ENCODE assay signal across 8 cellular contexts in the genomic region with DNA sequence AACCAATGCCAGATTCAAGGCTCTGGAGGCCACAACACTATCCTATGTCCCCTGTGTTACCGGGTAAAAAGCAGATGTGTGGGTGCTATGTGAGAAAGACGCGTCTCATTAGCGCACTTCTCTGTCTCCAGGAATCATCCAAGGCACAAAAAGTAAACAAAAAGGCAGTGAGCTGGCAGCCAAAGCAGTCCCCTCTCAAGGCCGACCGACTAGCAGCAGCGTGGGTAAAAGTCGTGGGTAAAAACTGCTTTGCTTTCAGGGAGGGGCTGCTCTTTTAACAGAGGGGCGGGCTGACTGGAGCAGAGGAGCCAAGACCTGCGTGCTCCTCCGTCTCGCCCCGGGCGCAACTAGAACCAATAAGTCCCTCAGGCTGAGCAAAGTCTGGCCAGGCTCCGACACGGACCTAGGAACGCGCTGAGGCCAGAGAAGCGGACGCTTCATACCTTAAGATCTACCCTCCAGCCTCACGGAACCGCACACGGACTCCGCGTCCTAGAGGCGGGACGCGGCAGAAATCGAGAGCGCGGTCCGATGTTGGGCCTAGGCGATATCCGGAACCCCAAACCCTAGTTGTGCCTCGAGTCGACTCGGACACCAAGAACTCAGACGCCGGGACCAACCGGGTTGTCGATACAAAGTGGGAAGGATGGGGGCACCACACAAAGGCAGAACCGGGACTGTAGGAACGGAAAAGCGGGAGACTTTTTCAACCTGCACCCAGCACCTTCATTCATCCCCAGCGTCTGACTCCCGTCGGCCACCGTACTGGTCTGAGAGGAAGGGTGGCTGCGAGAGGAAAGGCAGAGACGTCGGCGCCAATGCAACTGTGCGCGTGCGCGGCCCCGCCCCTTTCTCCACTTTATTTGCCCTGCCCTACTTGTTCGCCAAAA. TPM values are rescaled to one million over a fixed set of nuclear protein-coding genes. Genes with fewer than 3 reads are reported as not detected.
DNase-seq lines count a peak whose midpoint lies in the region; ATAC-seq and TF ChIP-seq lines count a peak whose summit lies in the region.

TSS of gene INTS2 (minus strand) at position 772 of the 890 bp plus-strand sequence. CDS start 1,338 bp downstream, outside the sequence.

- TF ChIP-seq POLR2A in breast epithelium (IDR thresholded peaks at IDR 0.05) = peak; percentile 72

- peak; percentile 95 for DNase-seq in A172 (ENCODE audit: low spot score)
- peak; percentile 82 for DNase-seq in NCI-H2196 treated with DMSO at 0.1 percent for 48 hours (lab: John Stamatoyannopoulos, UW; ENCODE audit: unreplicated experiment)
- DNase-seq in breast epithelium (ENCODE audit: low spot score in 2 of 2) = peak; percentile 92 to 93
- DNase-seq in iPS-NIHi7 (ENCODE audit: extremely low spot score) = peak; percentile 98
- DNase-seq in smooth muscle cell (lab: John Stamatoyannopoulos, UW; ENCODE audit: unreplicated experiment) = peak; percentile 66

- peak within 1 kb of the TSS; percentile 82 for H3K9ac ChIP-seq in smooth muscle cell (ENCODE audit: low read depth)

- no peaks in the 10 kb centered on the region for H3K79me2 ChIP-seq in smooth muscle cell (ENCODE audit: low read depth)

- intact Hi-C loops in breast epithelium (cut with DNase I; ENCODE audit: low total_unique reads) = no loop called here

- H3K4me2 ChIP-seq in smooth muscle cell = peak within 1 kb of the TSS; percentile 85

- H3K4me1 ChIP-seq in breast epithelium (peaks cover 0 to 5% of the 10 kb centered on the region in 2 donors), smooth muscle cell (ENCODE audit: low read depth) (peaks cover 6% of the 10 kb centered on the region)

- H3K36me3 ChIP-seq in breast epithelium (no peaks in the 10 kb centered on the region), smooth muscle cell (ENCODE audit: low read depth) (peaks cover 5% of the 10 kb centered on the region)

- H3K27me3 ChIP-seq in breast epithelium = no peaks in the 10 kb centered on the region
- H3K27me3 ChIP-seq in smooth muscle cell (ENCODE audit: low read depth) = no peaks in the 10 kb centered on the region

- H4K20me1 ChIP-seq in smooth muscle cell (ENCODE audit: low read depth) = no peaks in the 10 kb centered on the region

- H3K4me3 ChIP-seq in breast epithelium (peak within 1 kb of the TSS; percentile 68 to 76 (median 69)), smooth muscle cell (peak within 1 kb of the TSS; percentile 75)

- H3K27ac ChIP-seq in VCaP = peak within 1 kb of the TSS; percentile 89
- H3K27ac ChIP-seq in breast epithelium = peak within 1 kb of the TSS; percentile 88 to 91
- peak within 1 kb of the TSS; percentile 78 for H3K27ac ChIP-seq in smooth muscle cell (ENCODE audit: low read depth)

- H3F3A ChIP-seq in smooth muscle cell (ENCODE audit: low read depth) = no peaks in the 10 kb centered on the region

- peak; percentile 62 for ATAC-seq in GM18870 (IDR thresholded peaks at IDR 0.05; ENCODE audit: unreplicated experiment)
- ATAC-seq in HG03135 (IDR thresholded peaks at IDR 0.05; ENCODE audit: unreplicated experiment) = peak; percentile 76

- TF ChIP-seq CTCF in VCaP (conservative IDR thresholded peaks at IDR 0.05) (no peak), breast epithelium (IDR thresholded peaks at IDR 0.05) (no peak), smooth muscle cell (IDR thresholded peaks at IDR 0.05; ENCODE audit: borderline replicate concordance, insufficient read depth, poor library complexity, severe bottlenecking) (no peak)

- under 1% methylated on average over 57 of the region's 58 CpGs for WGBS in smooth muscle cell (ENCODE audit: low lambda C conversion rate)

- peak within 1 kb of the TSS; percentile 90 for H2AFZ ChIP-seq in smooth muscle cell (ENCODE audit: low read depth)

- no peaks in the 10 kb centered on the region for H3K9me3 ChIP-seq in breast epithelium
- no peaks in the 10 kb centered on the region for H3K9me3 ChIP-seq in smooth muscle cell (replicated peaks; ENCODE audit: low read depth)

RNA-seq across cellular contexts. Expression of gene INTS2, which starts in this region (rescaled TPM):
- total RNA-seq in A172 (2014; rRNA removed; shearing (Covaris generic)) = 15.7 and 16.3 TPM in 2 replicates
- total RNA-seq in breast epithelium (10 to 100 TPM in 2 of 3 donors, 1 to 10 TPM in 1; 8.3 to 15.2 (median 11.8) TPM), smooth muscle cell (13.8 and 15.5 TPM in 2 replicates)
- 3.6 and 3.9 TPM in 2 replicates for polyA plus RNA-seq in smooth muscle cell

Comparison
In these comparisons a context has a peak if more than half of its experiments do, and no peak if none do; other contexts are left out.
1. Peak in every context shown above with its lines: DNase-seq, ATAC-seq, H3K4me3 ChIP-seq and H3K27ac ChIP-seq.